Comparison of ENCODE assay signal across 12 cellular contexts in genomic region chr17:66834919-66835454, GRCh38. TPM values are rescaled to one million over a fixed set of nuclear protein-coding genes. Genes with fewer than 3 reads are reported as not detected.
DNase-seq lines count a peak whose midpoint lies in the region; ATAC-seq and TF ChIP-seq lines count a peak whose summit lies in the region.
"Had no signal": no experiment of that assay in that cellular context is flagged by ENCODE, and none has a peak within 500 bp of the region (broad histone marks: within the 10 kb centered on the region; RNA-seq: fewer than 3 reads in every experiment).

A gene with protein sequence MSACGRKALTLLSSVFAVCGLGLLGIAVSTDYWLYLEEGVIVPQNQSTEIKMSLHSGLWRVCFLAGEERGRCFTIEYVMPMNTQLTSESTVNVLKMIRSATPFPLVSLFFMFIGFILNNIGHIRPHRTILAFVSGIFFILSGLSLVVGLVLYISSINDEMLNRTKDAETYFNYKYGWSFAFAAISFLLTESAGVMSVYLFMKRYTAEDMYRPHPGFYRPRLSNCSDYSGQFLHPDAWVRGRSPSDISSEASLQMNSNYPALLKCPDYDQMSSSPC (plus strand): TSS chr17:66835117. CDS start chr17:66877333, 42,216 bp downstream.

- no peak within 1 kb of the TSS for H3K27ac ChIP-seq in trophoblast cell (ENCODE audit: low read depth, low read length)
- no peak within 1 kb of the TSS for H3K27ac ChIP-seq in tibial nerve
- H3K27ac ChIP-seq: 22Rv1, ovary had no signal

- no peaks in the 10 kb centered on the region for H3K79me1 ChIP-seq in trophoblast cell (ENCODE audit: low read length)

- no peak within 1 kb of the TSS for H2AK5ac ChIP-seq in trophoblast cell (ENCODE audit: low read length)

- no peak within 1 kb of the TSS for H2BK5ac ChIP-seq in trophoblast cell (ENCODE audit: low read depth, low read length, poor library complexity)

- ATAC-seq in HG02642 (IDR thresholded peaks at IDR 0.05; ENCODE audit: poor library complexity, unreplicated experiment) = no peak

- no peak within 1 kb of the TSS for H2BK12ac ChIP-seq in trophoblast cell (ENCODE audit: low read length)

- H3K4me2 ChIP-seq in trophoblast cell (ENCODE audit: low read length) = peak within 1 kb of the TSS; percentile 34

- no peak within 1 kb of the TSS for H3K18ac ChIP-seq in trophoblast cell (ENCODE audit: low read length)

- H4K8ac ChIP-seq in trophoblast cell (ENCODE audit: low read depth, low read length) = no peak within 1 kb of the TSS

- peaks cover 3% of the 10 kb centered on the region for H3K4me1 ChIP-seq in endocrine pancreas (ENCODE audit: control insufficient read depth, insufficient read depth, low read length)
- no peaks in the 10 kb centered on the region for H3K4me1 ChIP-seq in trophoblast cell (ENCODE audit: control insufficient read depth in 1 of 2, insufficient read depth in 2 of 2, low read length in 2 of 2)
- H3K4me1 ChIP-seq in tibial nerve = peaks cover 0 to 4% (median 0%) of the 10 kb centered on the region in 4 donors

- no peak for TF ChIP-seq EP300 in tibial nerve (IDR thresholded peaks at IDR 0.05)

- H3K23ac ChIP-seq in trophoblast cell (ENCODE audit: low read length) = no peak within 1 kb of the TSS

- H2BK120ac ChIP-seq in trophoblast cell (ENCODE audit: insufficient read depth, low read length, poor library complexity) = no peak within 1 kb of the TSS

- no peaks in the 10 kb centered on the region for H3K79me2 ChIP-seq in trophoblast cell (ENCODE audit: control insufficient read depth, insufficient read depth, low read length, poor library complexity)

- H3K14ac ChIP-seq in trophoblast cell (ENCODE audit: low read length) = no peak within 1 kb of the TSS

- no peak for TF ChIP-seq CTCF in tibial nerve (IDR thresholded peaks at IDR 0.05)

- peak within 1 kb of the TSS; percentile 16 for H3K9ac ChIP-seq in endocrine pancreas (ENCODE audit: control insufficient read depth, insufficient read depth, low read length)
- H3K9ac ChIP-seq in trophoblast cell (ENCODE audit: low read length) = no peak within 1 kb of the TSS

- no CpG with 5 or more reads among the region's 57 CpGs for WGBS in trophoblast cell (ENCODE audit: extremely low coverage, insufficient coverage, insufficient read length)
- WGBS in tibial nerve, 2 donors = 5 to 7% methylated on average over 3 to 37 of the region's 57 CpGs

- H4K91ac ChIP-seq in trophoblast cell (ENCODE audit: low read depth, low read length) = no peak within 1 kb of the TSS

- no peaks in the 10 kb centered on the region for H3K9me3 ChIP-seq in endocrine pancreas (ENCODE audit: control insufficient read depth, low read length)
- no peaks in the 10 kb centered on the region for H3K9me3 ChIP-seq in trophoblast cell (ENCODE audit: insufficient read depth, low read depth, low read length)
- H3K9me3 ChIP-seq in tibial nerve = no peaks in the 10 kb centered on the region
- H3K9me3 ChIP-seq: ovary had no signal

- H3K4me3 ChIP-seq in endocrine pancreas (ENCODE audit: control insufficient read depth, insufficient read depth, low read length) = no peak within 1 kb of the TSS
- H3K4me3 ChIP-seq in trophoblast cell (ENCODE audit: low read depth, low read length) = no peak within 1 kb of the TSS
- H3K4me3 ChIP-seq in tibial nerve = no peak within 1 kb of the TSS
- H3K4me3 ChIP-seq: ovary had no signal

- H3K4ac ChIP-seq in trophoblast cell (ENCODE audit: low read depth, low read length) = no peak within 1 kb of the TSS

- H3K27me3 ChIP-seq in endocrine pancreas (ENCODE audit: control insufficient read depth, insufficient read depth, low read length) = no peaks in the 10 kb centered on the region
- H3K27me3 ChIP-seq in trophoblast cell (ENCODE audit: insufficient read depth, low read length) = peaks cover 11% of the 10 kb centered on the region
- peaks cover 2 to 43% of the 10 kb centered on the region in 2 donors for H3K27me3 ChIP-seq in tibial nerve
- H3K27me3 ChIP-seq: ovary had no signal

- H2AFZ ChIP-seq in trophoblast cell (ENCODE audit: insufficient read depth, low read length, poor library complexity) = no peak within 1 kb of the TSS

- peak; percentile 60 for DNase-seq in DMS53 (lab: John Stamatoyannopoulos, UW)
- no peak for DNase-seq in DMS53 treated with DMSO at 0.1 percent for 48 hours (lab: John Stamatoyannopoulos, UW; ENCODE audit: unreplicated experiment)
- DNase-seq in NCI-H1092 treated with DMSO at 0.1 percent for 48 hours (lab: John Stamatoyannopoulos, UW) = peak; percentile 27
- DNase-seq in trophoblast cell = no peak
- DNase-seq in stimulated activated CD4-positive, alpha-beta T cell treated with anti-CD3 and anti-CD28 coated beads, Interleukin-12 subunit alpha, Interleukin-12 subunit beta, amount 100 ng/mL, for 4 hours = no peak
- no peak for DNase-seq in tibial nerve (ENCODE audit: low spot score in 2 of 2)
- DNase-seq: NCI-H2029 treated with DMSO at 0.1 percent for 48 hours, ovary had no signal

- no peak for TF ChIP-seq POLR2A in tibial nerve (IDR thresholded peaks at IDR 0.05)

- no peaks in the 10 kb centered on the region for H3K36me3 ChIP-seq in endocrine pancreas (ENCODE audit: control insufficient read depth, insufficient read depth, low read length)
- no peaks in the 10 kb centered on the region for H3K36me3 ChIP-seq in trophoblast cell (ENCODE audit: control insufficient read depth in 1 of 2, insufficient read depth in 2 of 2, low read length in 2 of 2)
- no peaks in the 10 kb centered on the region for H3K36me3 ChIP-seq in tibial nerve
- H3K36me3 ChIP-seq: ovary had no signal

- H4K12ac ChIP-seq in trophoblast cell (ENCODE audit: low read depth, low read length) = no peak within 1 kb of the TSS

RNA-seq across cellular contexts. Expression of the gene that starts here (rescaled TPM):
- polyA plus RNA-seq in trophoblast cell (2013) = not detected in 2 replicates
- not detected for total RNA-seq in tibial nerve
- total RNA-seq: epithelial cell of proximal tubule, ovary had no signal
- polyA plus RNA-seq: ovary had no signal

Comparison
In these comparisons a context has a peak if more than half of its experiments do, and no peak if none do; other contexts are left out.
1. DNase-seq: peak in DMS53 (single experiment) and NCI-H1092 treated with DMSO at 0.1 percent for 48 hours (single experiment); none in DMS53 treated with DMSO at 0.1 percent for 48 hours (single experiment), trophoblast cell (0 of 2), stimulated activated CD4-positive, alpha-beta T cell treated with anti-CD3 and anti-CD28 coated beads, Interleukin-12 subunit alpha, Interleukin-12 subunit beta, amount 100 ng/mL, for 4 hours (single experiment) and tibial nerve (0 of 2).